In genomic region chr1:40449684-40450490, GRCh38 we compare ENCODE assay signal across 8 cellular contexts. TPM values are rescaled to one million over a fixed set of nuclear protein-coding genes. Genes with fewer than 3 reads are reported as not detected.
DNase-seq lines count a peak whose midpoint lies in the region; ATAC-seq, FAIRE-seq and TF ChIP-seq lines count a peak whose summit lies in the region.

TSS of gene ZFP69B (plus strand) at chr1:40450476. CDS start at chr1:40450962, 486 bp downstream.

- H3K9me3 Mint-ChIP-seq in activated T-helper 17 cell treated with anti-CD3 and anti-CD28 coated beads, Interleukin-2, amount 50 U/mL, for 72 hours = peaks cover 8% of the 10 kb centered on the region
- peaks cover 0 to 3% of the 10 kb centered on the region in 2 donors for H3K9me3 Mint-ChIP-seq in natural killer cell
- H3K9me3 Mint-ChIP-seq in stimulated activated naive B cell treated with anti-CD40 and anti-IgM and Interleukin-4, amounts not matched to agents 10 μg/mL and 1 μg/mL and 100 μg/mL, for 72 hours = peaks cover 20 to 24% of the 10 kb centered on the region in 2 donors

- H4K20me1 ChIP-seq in DND-41 (ENCODE audit: insufficient read depth, low read length) = no peaks in the 10 kb centered on the region

- H3K4me3 Mint-ChIP-seq in activated T-helper 17 cell treated with anti-CD3 and anti-CD28 coated beads, Interleukin-2, amount 50 U/mL, for 72 hours = peak within 1 kb of the TSS; percentile 91
- H3K4me3 Mint-ChIP-seq in natural killer cell = peak within 1 kb of the TSS; percentile 90
- H3K4me3 Mint-ChIP-seq in stimulated activated naive B cell treated with anti-CD40 and anti-IgM and Interleukin-4, amounts not matched to agents 10 μg/mL and 1 μg/mL and 100 μg/mL, for 72 hours = peak within 1 kb of the TSS; percentile 88 to 94

- H3K27me3 ChIP-seq in DND-41 (ENCODE audit: insufficient read depth, low read length, poor library complexity) = no peaks in the 10 kb centered on the region

- peaks cover 5% of the 10 kb centered on the region; the same call in 1 of the 2 replicates for H3K79me2 ChIP-seq in DND-41 (ENCODE audit: insufficient read depth, low read length)

- H3K4me2 ChIP-seq in DND-41 (ENCODE audit: insufficient read depth, low read length) = peak within 1 kb of the TSS; percentile 81

- H3K4me1 ChIP-seq in DND-41 (ENCODE audit: insufficient read depth, low read length) = peaks cover 33% of the 10 kb centered on the region

- H3K9ac ChIP-seq in DND-41 (ENCODE audit: low read depth, low read length) = peak within 1 kb of the TSS; percentile 65

- H3K4me1 Mint-ChIP-seq in activated T-helper 17 cell treated with anti-CD3 and anti-CD28 coated beads, Interleukin-2, amount 50 U/mL, for 72 hours = peaks cover 20% of the 10 kb centered on the region
- peaks cover 20 to 24% of the 10 kb centered on the region in 2 donors for H3K4me1 Mint-ChIP-seq in natural killer cell
- peaks cover 18 to 27% of the 10 kb centered on the region in 2 donors for H3K4me1 Mint-ChIP-seq in stimulated activated naive B cell treated with anti-CD40 and anti-IgM and Interleukin-4, amounts not matched to agents 10 μg/mL and 1 μg/mL and 100 μg/mL, for 72 hours

- peaks cover 13% of the 10 kb centered on the region; the same call in 1 of the 2 replicates for H3K36me3 ChIP-seq in DND-41 (ENCODE audit: insufficient read depth, low read length)

- peak; percentile 92 for DNase-seq in DND-41
- DNase-seq in Kasumi-1 (lab: John Stamatoyannopoulos, UW) = peak; percentile 63 to 85
- peak; percentile 78 for DNase-seq in RCC 7860 (ENCODE audit: low spot score)
- DNase-seq in fibroblast of peridontal ligament (ENCODE audit: extremely low read depth) = peak; percentile 86
- peak; percentile 85 for DNase-seq in natural killer cell
- peak; percentile 89 for DNase-seq in stimulated activated naive B cell treated with anti-CD40 and anti-IgM and Interleukin-4, amounts not matched to agents 10 μg/mL and 1 μg/mL and 100 μg/mL, for 72 hours

- H3K9me3 ChIP-seq in DND-41 (ENCODE audit: insufficient read depth, low read length, severe bottlenecking) = peaks cover 24% of the 10 kb centered on the region

- peak; percentile 28 for TF ChIP-seq CTCF in DND-41 (IDR thresholded peaks at IDR 0.05; ENCODE audit: borderline replicate concordance, extremely low read depth, low read length, poor library complexity, severe bottlenecking)
- TF ChIP-seq CTCF in natural killer cell (IDR thresholded peaks at IDR 0.05) = no peak

- H3K27ac Mint-ChIP-seq in activated T-helper 17 cell treated with anti-CD3 and anti-CD28 coated beads, Interleukin-2, amount 50 U/mL, for 72 hours = peak within 1 kb of the TSS; percentile 94
- peak within 1 kb of the TSS; percentile 89 to 91 for H3K27ac Mint-ChIP-seq in natural killer cell
- peak within 1 kb of the TSS; percentile 97 for H3K27ac Mint-ChIP-seq in stimulated activated naive B cell treated with anti-CD40 and anti-IgM and Interleukin-4, amounts not matched to agents 10 μg/mL and 1 μg/mL and 100 μg/mL, for 72 hours

- H3K27me3 Mint-ChIP-seq in activated T-helper 17 cell treated with anti-CD3 and anti-CD28 coated beads, Interleukin-2, amount 50 U/mL, for 72 hours = no peaks in the 10 kb centered on the region
- no peaks in the 10 kb centered on the region for H3K27me3 Mint-ChIP-seq in natural killer cell (ENCODE audit: low read depth in 2 of 2)
- H3K27me3 Mint-ChIP-seq in stimulated activated naive B cell treated with anti-CD40 and anti-IgM and Interleukin-4, amounts not matched to agents 10 μg/mL and 1 μg/mL and 100 μg/mL, for 72 hours = no peaks in the 10 kb centered on the region

- peak within 1 kb of the TSS; percentile 86 for H2AFZ ChIP-seq in DND-41 (ENCODE audit: low read depth, low read length)

- no peak for FAIRE-seq in RCC 7860 (lab: Jason Lieb, UNC)

- peaks cover 37% of the 10 kb centered on the region for H3K36me3 Mint-ChIP-seq in activated T-helper 17 cell treated with anti-CD3 and anti-CD28 coated beads, Interleukin-2, amount 50 U/mL, for 72 hours (ENCODE audit: low read depth)
- peaks cover 7% of the 10 kb centered on the region for H3K36me3 Mint-ChIP-seq in natural killer cell
- peaks cover 45 to 68% of the 10 kb centered on the region in 2 donors for H3K36me3 Mint-ChIP-seq in stimulated activated naive B cell treated with anti-CD40 and anti-IgM and Interleukin-4, amounts not matched to agents 10 μg/mL and 1 μg/mL and 100 μg/mL, for 72 hours

- peak within 1 kb of the TSS; percentile 79 for H3K27ac ChIP-seq in DND-41 (ENCODE audit: low read length)

- peak; percentile 88 for ATAC-seq in DND-41 (ENCODE audit: insufficient read depth, low read depth)
- peak; percentile 74 for ATAC-seq in GM21786 (IDR thresholded peaks at IDR 0.05; ENCODE audit: unreplicated experiment)
- ATAC-seq in activated T-helper 17 cell treated with anti-CD3 and anti-CD28 coated beads, Interleukin-2, amount 50 U/mL, for 72 hours (replicated peaks) = peak; percentile 63
- peak; percentile 77 to 90 (median 89) for ATAC-seq in natural killer cell
- ATAC-seq in stimulated activated naive B cell treated with anti-CD40 and anti-IgM and Interleukin-4, amounts not matched to agents 10 μg/mL and 1 μg/mL and 100 μg/mL, for 72 hours (replicated peaks) = peak; percentile 77 to 83

- intact Hi-C loops in natural killer cell (cut with micrococcal nuclease) = loop anchor here (1.0 to 10.0 kb wide), 3 partner anchors 27 to 55 kb away; partner anchors contain the start of genes EXO5 and ZFP69

- peak within 1 kb of the TSS; percentile 29 to 61; a peak in 3 of 4 replicates for H3K4me3 ChIP-seq in DND-41 (ENCODE audit: low read depth in 1 of 2, low read length in 2 of 2)

RNA-seq across cellular contexts. Expression of gene ZFP69B, which starts in this region (rescaled TPM):
- 1 to 10 TPM; 2.8 to 3.3 TPM for total RNA-seq in activated T-helper 17 cell treated with anti-CD3 and anti-CD28 coated beads, Interleukin-2, amount 50 U/mL, for 72 hours
- 1 to 10 TPM; 2.2 to 2.4 (median 2.3) TPM for total RNA-seq in natural killer cell

Comparison
In these comparisons a context has a peak if more than half of its experiments do, and no peak if none do; other contexts are left out.
1. Peak in every context shown above with its lines: DNase-seq, ATAC-seq, H3K4me3 ChIP-seq and H3K27ac ChIP-seq.